In the genomic region with DNA sequence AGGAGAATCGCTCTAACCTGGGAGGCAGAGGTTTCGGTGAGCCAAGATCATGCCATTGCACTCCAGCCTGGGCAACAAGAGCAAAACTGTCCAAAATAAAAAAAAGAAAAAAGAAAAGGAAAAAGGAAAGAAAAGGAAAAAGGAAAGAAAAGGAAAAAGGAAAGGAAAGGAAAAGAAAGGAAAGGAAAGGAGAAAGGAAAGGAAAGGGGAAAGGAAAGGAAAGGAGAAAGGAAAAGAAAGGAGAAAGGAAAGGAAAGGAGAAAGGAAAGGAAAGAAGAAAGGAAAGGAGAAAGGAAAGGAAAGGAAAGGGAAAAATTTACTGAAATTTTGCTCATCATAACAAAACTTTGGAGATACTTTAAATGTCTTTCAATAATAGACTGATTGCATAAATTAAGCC, we compare ENCODE assay signal across 8 cellular contexts.
"Had no signal": no experiment of that assay in that cellular context is flagged by ENCODE, and none has a peak within 500 bp of the region (broad histone marks: within the 10 kb centered on the region; RNA-seq: fewer than 3 reads in every experiment).

No MANE protein-coding gene starts in this region.

- H3K27ac ChIP-seq: HL-60, KMS-11 had no signal

- H3K36me3 Mint-ChIP-seq: IgD-negative memory B cell had no signal

- FAIRE-seq: HepG2, HTR-8/SVneo had no signal

- H3K4me2 ChIP-seq: KMS-11 had no signal

- H3K4me3 Mint-ChIP-seq: IgD-negative memory B cell had no signal

- H3K27ac Mint-ChIP-seq: IgD-negative memory B cell had no signal

- H3K4me1 Mint-ChIP-seq: IgD-negative memory B cell had no signal

- H3K9ac ChIP-seq: KMS-11 had no signal

- DNase-seq: IMR-90, KBM-7, KG1 had no signal

- ATAC-seq: HepG2 had no signal
